2 cellular contexts compared by ENCODE assay signal in the genomic region with DNA sequence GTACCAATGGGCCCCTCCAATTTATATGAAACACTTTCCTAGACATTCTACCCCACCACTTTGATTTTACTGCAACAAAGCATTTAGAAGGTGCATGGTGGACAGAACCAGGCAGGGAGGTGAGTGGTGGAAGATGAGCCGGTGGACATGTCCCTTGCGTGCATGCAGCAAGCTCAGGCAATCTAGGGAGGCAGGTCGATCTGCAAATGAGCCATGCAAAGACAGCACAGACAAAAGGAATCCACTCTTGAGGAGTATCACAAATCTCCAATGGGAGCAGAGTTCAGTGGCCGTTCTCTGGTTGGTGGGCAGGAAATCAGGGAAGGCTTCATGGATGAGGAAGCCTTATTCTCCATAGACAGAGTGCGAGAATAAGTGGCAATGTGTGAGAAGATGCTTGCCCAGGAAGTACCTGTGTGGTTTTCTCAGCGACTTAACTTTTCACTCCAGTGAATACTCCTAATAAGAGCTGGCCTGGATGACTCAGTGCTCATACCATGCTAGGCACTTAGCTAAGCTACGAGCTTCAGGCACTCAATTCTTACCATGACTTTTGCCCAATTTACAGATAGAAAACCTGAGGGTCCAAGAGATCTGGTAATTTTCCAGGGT.
TF ChIP-seq lines count a peak whose summit lies in the region.

No MANE protein-coding gene starts in this region.

TF ChIP-seq in SK-N-SH, 30 proteins besides CTCF, POLR2A, EP300 and RAD21 (continued from another document):
- TF ChIP-seq CHD2 (IDR thresholded peaks at IDR 0.05; ENCODE audit: low read length, partially characterized antibody) (no peak), SMC3 (IDR thresholded peaks at IDR 0.05; ENCODE audit: low read depth, low read length) (no peak), GABPA (IDR thresholded peaks at IDR 0.05; ENCODE audit: low read depth) (no peak), NRF1 (IDR thresholded peaks at IDR 0.05; ENCODE audit: low read depth, low read length) (no peak), GATA2 (CRISPR knock-in tag; IDR thresholded peaks at IDR 0.05) (no peak), MXI1 (IDR thresholded peaks at IDR 0.05; ENCODE audit: low read depth, low read length) (no peak), RXRA (IDR thresholded peaks at IDR 0.05; ENCODE audit: borderline replicate concordance, low read depth) (no peak), FOSL2 (IDR thresholded peaks at IDR 0.05; ENCODE audit: borderline replicate concordance, low read depth) (peak; percentile 61), FOXM1 (IDR thresholded peaks at IDR 0.05; ENCODE audit: low read depth) (no peak), POLR2AphosphoS5 (IDR thresholded peaks at IDR 0.05; ENCODE audit: low read depth, low read length) (no peak), JUND (IDR thresholded peaks at IDR 0.05) (peak; percentile 46; the same call in 1 of the 2 replicates), TAF1 (IDR thresholded peaks at IDR 0.05; ENCODE audit: borderline replicate concordance, low read depth, low read length) (no peak), EZH2phosphoT487 (IDR thresholded peaks at IDR 0.05; ENCODE audit: borderline replicate concordance, low read depth) (no peak), RCOR1 (IDR thresholded peaks at IDR 0.05; ENCODE audit: low read length) (no peak), FOXJ3 (CRISPR knock-in tag; IDR thresholded peaks at IDR 0.05) (no peak)
- TF ChIP-seq, protein P1, sequence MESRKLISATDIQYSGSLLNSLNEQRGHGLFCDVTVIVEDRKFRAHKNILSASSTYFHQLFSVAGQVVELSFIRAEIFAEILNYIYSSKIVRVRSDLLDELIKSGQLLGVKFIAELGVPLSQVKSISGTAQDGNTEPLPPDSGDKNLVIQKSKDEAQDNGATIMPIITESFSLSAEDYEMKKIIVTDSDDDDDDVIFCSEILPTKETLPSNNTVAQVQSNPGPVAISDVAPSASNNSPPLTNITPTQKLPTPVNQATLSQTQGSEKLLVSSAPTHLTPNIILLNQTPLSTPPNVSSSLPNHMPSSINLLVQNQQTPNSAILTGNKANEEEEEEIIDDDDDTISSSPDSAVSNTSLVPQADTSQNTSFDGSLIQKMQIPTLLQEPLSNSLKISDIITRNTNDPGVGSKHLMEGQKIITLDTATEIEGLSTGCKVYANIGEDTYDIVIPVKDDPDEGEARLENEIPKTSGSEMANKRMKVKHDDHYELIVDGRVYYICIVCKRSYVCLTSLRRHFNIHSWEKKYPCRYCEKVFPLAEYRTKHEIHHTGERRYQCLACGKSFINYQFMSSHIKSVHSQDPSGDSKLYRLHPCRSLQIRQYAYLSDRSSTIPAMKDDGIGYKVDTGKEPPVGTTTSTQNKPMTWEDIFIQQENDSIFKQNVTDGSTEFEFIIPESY (IDR thresholded peaks at IDR 0.05; ENCODE audit: borderline replicate concordance, low read depth) = no peak
- TF ChIP-seq, protein P2, sequence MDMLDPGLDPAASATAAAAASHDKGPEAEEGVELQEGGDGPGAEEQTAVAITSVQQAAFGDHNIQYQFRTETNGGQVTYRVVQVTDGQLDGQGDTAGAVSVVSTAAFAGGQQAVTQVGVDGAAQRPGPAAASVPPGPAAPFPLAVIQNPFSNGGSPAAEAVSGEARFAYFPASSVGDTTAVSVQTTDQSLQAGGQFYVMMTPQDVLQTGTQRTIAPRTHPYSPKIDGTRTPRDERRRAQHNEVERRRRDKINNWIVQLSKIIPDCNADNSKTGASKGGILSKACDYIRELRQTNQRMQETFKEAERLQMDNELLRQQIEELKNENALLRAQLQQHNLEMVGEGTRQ (IDR thresholded peaks at IDR 0.05; ENCODE audit: borderline replicate concordance, low read depth, low read length) = no peak
- TF ChIP-seq, protein P3, sequence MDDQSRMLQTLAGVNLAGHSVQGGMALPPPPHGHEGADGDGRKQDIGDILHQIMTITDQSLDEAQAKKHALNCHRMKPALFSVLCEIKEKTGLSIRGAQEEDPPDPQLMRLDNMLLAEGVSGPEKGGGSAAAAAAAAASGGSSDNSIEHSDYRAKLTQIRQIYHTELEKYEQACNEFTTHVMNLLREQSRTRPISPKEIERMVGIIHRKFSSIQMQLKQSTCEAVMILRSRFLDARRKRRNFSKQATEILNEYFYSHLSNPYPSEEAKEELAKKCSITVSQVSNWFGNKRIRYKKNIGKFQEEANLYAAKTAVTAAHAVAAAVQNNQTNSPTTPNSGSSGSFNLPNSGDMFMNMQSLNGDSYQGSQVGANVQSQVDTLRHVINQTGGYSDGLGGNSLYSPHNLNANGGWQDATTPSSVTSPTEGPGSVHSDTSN (IDR thresholded peaks at IDR 0.05) = peak; percentile 64
- TF ChIP-seq, protein P4, sequence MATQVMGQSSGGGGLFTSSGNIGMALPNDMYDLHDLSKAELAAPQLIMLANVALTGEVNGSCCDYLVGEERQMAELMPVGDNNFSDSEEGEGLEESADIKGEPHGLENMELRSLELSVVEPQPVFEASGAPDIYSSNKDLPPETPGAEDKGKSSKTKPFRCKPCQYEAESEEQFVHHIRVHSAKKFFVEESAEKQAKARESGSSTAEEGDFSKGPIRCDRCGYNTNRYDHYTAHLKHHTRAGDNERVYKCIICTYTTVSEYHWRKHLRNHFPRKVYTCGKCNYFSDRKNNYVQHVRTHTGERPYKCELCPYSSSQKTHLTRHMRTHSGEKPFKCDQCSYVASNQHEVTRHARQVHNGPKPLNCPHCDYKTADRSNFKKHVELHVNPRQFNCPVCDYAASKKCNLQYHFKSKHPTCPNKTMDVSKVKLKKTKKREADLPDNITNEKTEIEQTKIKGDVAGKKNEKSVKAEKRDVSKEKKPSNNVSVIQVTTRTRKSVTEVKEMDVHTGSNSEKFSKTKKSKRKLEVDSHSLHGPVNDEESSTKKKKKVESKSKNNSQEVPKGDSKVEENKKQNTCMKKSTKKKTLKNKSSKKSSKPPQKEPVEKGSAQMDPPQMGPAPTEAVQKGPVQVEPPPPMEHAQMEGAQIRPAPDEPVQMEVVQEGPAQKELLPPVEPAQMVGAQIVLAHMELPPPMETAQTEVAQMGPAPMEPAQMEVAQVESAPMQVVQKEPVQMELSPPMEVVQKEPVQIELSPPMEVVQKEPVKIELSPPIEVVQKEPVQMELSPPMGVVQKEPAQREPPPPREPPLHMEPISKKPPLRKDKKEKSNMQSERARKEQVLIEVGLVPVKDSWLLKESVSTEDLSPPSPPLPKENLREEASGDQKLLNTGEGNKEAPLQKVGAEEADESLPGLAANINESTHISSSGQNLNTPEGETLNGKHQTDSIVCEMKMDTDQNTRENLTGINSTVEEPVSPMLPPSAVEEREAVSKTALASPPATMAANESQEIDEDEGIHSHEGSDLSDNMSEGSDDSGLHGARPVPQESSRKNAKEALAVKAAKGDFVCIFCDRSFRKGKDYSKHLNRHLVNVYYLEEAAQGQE (IDR thresholded peaks at IDR 0.05; ENCODE audit: low read depth, low read length) = no peak
- TF ChIP-seq, protein P5, sequence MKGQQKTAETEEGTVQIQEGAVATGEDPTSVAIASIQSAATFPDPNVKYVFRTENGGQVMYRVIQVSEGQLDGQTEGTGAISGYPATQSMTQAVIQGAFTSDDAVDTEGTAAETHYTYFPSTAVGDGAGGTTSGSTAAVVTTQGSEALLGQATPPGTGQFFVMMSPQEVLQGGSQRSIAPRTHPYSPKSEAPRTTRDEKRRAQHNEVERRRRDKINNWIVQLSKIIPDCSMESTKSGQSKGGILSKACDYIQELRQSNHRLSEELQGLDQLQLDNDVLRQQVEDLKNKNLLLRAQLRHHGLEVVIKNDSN (IDR thresholded peaks at IDR 0.05; ENCODE audit: borderline replicate concordance, low read depth) = no peak
TF ChIP-seq in SK-N-SH: peak in this region for 3.

TF ChIP-seq in H1, 55 proteins besides CTCF, POLR2A, EP300 and RAD21 (continued from another document):
- TF ChIP-seq, protein P6, sequence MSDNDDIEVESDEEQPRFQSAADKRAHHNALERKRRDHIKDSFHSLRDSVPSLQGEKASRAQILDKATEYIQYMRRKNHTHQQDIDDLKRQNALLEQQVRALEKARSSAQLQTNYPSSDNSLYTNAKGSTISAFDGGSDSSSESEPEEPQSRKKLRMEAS (IDR thresholded peaks at IDR 0.05) = no peak
- TF ChIP-seq, protein P7, sequence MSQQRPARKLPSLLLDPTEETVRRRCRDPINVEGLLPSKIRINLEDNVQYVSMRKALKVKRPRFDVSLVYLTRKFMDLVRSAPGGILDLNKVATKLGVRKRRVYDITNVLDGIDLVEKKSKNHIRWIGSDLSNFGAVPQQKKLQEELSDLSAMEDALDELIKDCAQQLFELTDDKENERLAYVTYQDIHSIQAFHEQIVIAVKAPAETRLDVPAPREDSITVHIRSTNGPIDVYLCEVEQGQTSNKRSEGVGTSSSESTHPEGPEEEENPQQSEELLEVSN (IDR thresholded peaks at IDR 0.05) = no peak
